ENCODE assay signal across 9 cellular contexts in genomic region chr5:73030995-73031394, GRCh38.
DNase-seq lines count a peak whose midpoint lies in the region; ATAC-seq and TF ChIP-seq lines count a peak whose summit lies in the region.
"Had no signal": no experiment of that assay in that cellular context is flagged by ENCODE, and none has a peak within 500 bp of the region (broad histone marks: within the 10 kb centered on the region; RNA-seq: fewer than 3 reads in every experiment).

No MANE protein-coding gene starts in this region.

- H3K27me3 ChIP-seq in HUES6 (ENCODE audit: control insufficient read depth, insufficient read depth, low read length) (no peaks in the 10 kb centered on the region), lower lobe of right lung (ENCODE audit: low read depth) (no peaks in the 10 kb centered on the region)

- peak; percentile 64 for DNase-seq in AG08396 (ENCODE audit: low spot score)
- DNase-seq in cardiac fibroblast (ENCODE audit: low read depth in 2 of 2) = peak; percentile 70 to 86
- DNase-seq in lower lobe of right lung = no peak
- DNase-seq in NCI-H1436 (lab: John Stamatoyannopoulos, UW) = no peak
- no peak for DNase-seq in NCI-H345 (lab: John Stamatoyannopoulos, UW)
- DNase-seq: activated CD4-positive, alpha-beta T cell treated with anti-CD3 and anti-CD28 coated beads, Interleukin-2, amount 50 U/mL, for 4 hours had no signal

- intact Hi-C loops in lower lobe of right lung (cut with DNase I) = no loop called here

- peaks cover 1% of the 10 kb centered on the region; the same call in 1 of the 2 replicates for H3K36me3 ChIP-seq in HUES6 (ENCODE audit: control insufficient read depth, insufficient read depth, low read length)
- peaks cover 45% of the 10 kb centered on the region for H3K36me3 ChIP-seq in lower lobe of right lung

- H3K27ac ChIP-seq in HUES6 (ENCODE audit: low read depth, low read length) (peak overlapping the region; percentile 64), lower lobe of right lung (no peak overlapping the region)

- H3K4me1 ChIP-seq in HUES6 (ENCODE audit: control insufficient read depth, insufficient read depth, low read length) (peaks cover 17% of the 10 kb centered on the region), lower lobe of right lung (peaks cover 6% of the 10 kb centered on the region)

- TF ChIP-seq CTCF in cardiac fibroblast (IDR thresholded peaks at IDR 0.05; ENCODE audit: low read depth, low read length) (no peak), lower lobe of right lung (IDR thresholded peaks at IDR 0.05) (no peak)

- H3K9ac ChIP-seq in HUES6 (ENCODE audit: low read length) = no peak overlapping the region

- no peak overlapping the region for H3K4me3 ChIP-seq in HUES6 (ENCODE audit: low read depth, low read length)
- no peak overlapping the region for H3K4me3 ChIP-seq in cardiac fibroblast (replicated peaks in 1 of 2; ENCODE audit: low read depth in 2 of 2, low read length in 2 of 2)
- no peak overlapping the region for H3K4me3 ChIP-seq in lower lobe of right lung

- no peaks in the 10 kb centered on the region for H3K9me3 ChIP-seq in HUES6 (ENCODE audit: control insufficient read depth, insufficient read depth, low read depth, low read length)
- no peaks in the 10 kb centered on the region for H3K9me3 ChIP-seq in lower lobe of right lung

- ATAC-seq in lower lobe of right lung (peak; percentile 76 to 93), GM21367 (IDR thresholded peaks at IDR 0.05; ENCODE audit: unreplicated experiment) (no peak), GM21447 (IDR thresholded peaks at IDR 0.05; ENCODE audit: unreplicated experiment) (no peak)

Comparison
In these comparisons a context has a peak if more than half of its experiments do, and no peak if none do; other contexts are left out.
1. DNase-seq: peak in AG08396 (single experiment) and cardiac fibroblast (2 of 2); none in lower lobe of right lung (single experiment), NCI-H1436 (single experiment) and NCI-H345 (single experiment).
2. ATAC-seq: peak in lower lobe of right lung (2 of 2); none in GM21367 (single experiment) and GM21447 (single experiment).